18 cellular contexts compared by ENCODE assay signal in genomic region chr7:116497708-116498107, GRCh38. TPM values are rescaled to one million over a fixed set of nuclear protein-coding genes. Genes with fewer than 3 reads are reported as not detected.
"Had no signal": no experiment of that assay in that cellular context is flagged by ENCODE, and none has a peak within 500 bp of the region (broad histone marks: within the 10 kb centered on the region; RNA-seq: fewer than 3 reads in every experiment).

No MANE protein-coding gene starts in this region.

- ATAC-seq: activated CD8-positive, alpha-beta T cell treated with anti-CD3 and anti-CD28 coated beads, Interleukin-2, amount 10 ng/mL, durations not matched to agents 7 days and 5 days; right lobe of liver had no signal

- H2AFZ ChIP-seq: neural progenitor cell had no signal

- H3K36me3 ChIP-seq: neural progenitor cell, ovary, right lobe of liver, stomach, tibial artery, uterus had no signal

- H3K4me3 Mint-ChIP-seq: activated CD4-positive, alpha-beta T cell treated with anti-CD3 and anti-CD28 coated beads, Interleukin-2, amount 10 ng/mL, durations not matched to agents 24 days and 14 days; activated CD8-positive, alpha-beta T cell treated with anti-CD3 and anti-CD28 coated beads, Interleukin-2, amount 10 ng/mL, durations not matched to agents 7 days and 5 days; activated naive CD8-positive, alpha-beta T cell treated with anti-CD3 and anti-CD28 coated beads, Interleukin-2, amount 10 ng/mL, durations not matched to agents 7 days and 5 days; endodermal cell had no signal

- H3K36me3 Mint-ChIP-seq: activated naive CD8-positive, alpha-beta T cell treated with anti-CD3 and anti-CD28 coated beads, Interleukin-2, amount 10 ng/mL, durations not matched to agents 7 days and 5 days; neural progenitor cell had no signal

- DNase-seq: activated CD4-positive, alpha-beta T cell treated with anti-CD3 and anti-CD28 coated beads, Interleukin-2, amount 10 ng/mL, durations not matched to agents 24 days and 14 days; activated CD4-positive, CD25-positive, alpha-beta regulatory T cell; activated CD8-positive, alpha-beta memory T cell treated with anti-CD3 and anti-CD28 coated beads, Interleukin-2, amount 50 U/mL, for 4 hours; activated CD8-positive, alpha-beta T cell treated with anti-CD3 and anti-CD28 coated beads, Interleukin-2, amount 10 ng/mL, durations not matched to agents 7 days and 5 days; activated gamma-delta T cell treated with Interleukin-2 at 50 U/mL for 16 hours; activated naive CD8-positive, alpha-beta T cell treated with anti-CD3 and anti-CD28 coated beads, Interleukin-2, amount 10 ng/mL, durations not matched to agents 7 days and 5 days; dorsolateral prefrontal cortex; endodermal cell; hippocampal formation; kidney glomerular epithelial cell; ovary; right lobe of liver; stimulated activated CD4-positive, alpha-beta T cell treated with anti-CD3 and anti-CD28 coated beads, Interleukin-2, amount 100 ng/mL, for 24 hours; stomach; tibial artery; uterus had no signal

- H3K9me3 Mint-ChIP-seq: activated CD4-positive, alpha-beta T cell treated with anti-CD3 and anti-CD28 coated beads, Interleukin-2, amount 10 ng/mL, durations not matched to agents 24 days and 14 days; activated naive CD8-positive, alpha-beta T cell treated with anti-CD3 and anti-CD28 coated beads, Interleukin-2, amount 10 ng/mL, durations not matched to agents 7 days and 5 days; neural progenitor cell had no signal

- H3K4me3 ChIP-seq: dorsolateral prefrontal cortex, neural progenitor cell, ovary, right lobe of liver, stomach, uterus had no signal

- H3K9me3 ChIP-seq: ovary, right lobe of liver, stomach, tibial artery, uterus had no signal

- H3K27ac ChIP-seq: neural progenitor cell, right lobe of liver, stomach had no signal

- H3K4me1 ChIP-seq: uterus had no signal

- H3K27ac Mint-ChIP-seq: activated CD4-positive, alpha-beta T cell treated with anti-CD3 and anti-CD28 coated beads, Interleukin-2, amount 10 ng/mL, durations not matched to agents 24 days and 14 days; activated CD8-positive, alpha-beta T cell treated with anti-CD3 and anti-CD28 coated beads, Interleukin-2, amount 10 ng/mL, durations not matched to agents 7 days and 5 days; activated naive CD8-positive, alpha-beta T cell treated with anti-CD3 and anti-CD28 coated beads, Interleukin-2, amount 10 ng/mL, durations not matched to agents 7 days and 5 days; endodermal cell; neural progenitor cell had no signal

- H3K9ac ChIP-seq: neural progenitor cell had no signal

- FAIRE-seq: bronchial epithelial cell had no signal

- H3K4me2 ChIP-seq: neural progenitor cell had no signal

- H3K27me3 ChIP-seq: ovary, right lobe of liver, tibial artery, uterus had no signal

RNA-seq across cellular contexts. Expression of gene CAV2, which starts 1.8 kb away (rescaled TPM):
- total RNA-seq: activated CD4-positive, alpha-beta T cell treated with anti-CD3 and anti-CD28 coated beads, Interleukin-2, amount 10 ng/mL, durations not matched to agents 24 days and 14 days; activated CD8-positive, alpha-beta T cell treated with anti-CD3 and anti-CD28 coated beads, Interleukin-2, amount 10 ng/mL, durations not matched to agents 7 days and 5 days; activated naive CD8-positive, alpha-beta T cell treated with anti-CD3 and anti-CD28 coated beads, Interleukin-2, amount 10 ng/mL, durations not matched to agents 7 days and 5 days had no signal

RNA-seq across cellular contexts. Expression of gene CAV1, which starts 27.1 kb away (rescaled TPM):
- total RNA-seq: activated CD8-positive, alpha-beta T cell treated with anti-CD3 and anti-CD28 coated beads, Interleukin-2, amount 10 ng/mL, durations not matched to agents 7 days and 5 days had no signal
